27 cellular contexts compared by ENCODE assay signal in the genomic region with DNA sequence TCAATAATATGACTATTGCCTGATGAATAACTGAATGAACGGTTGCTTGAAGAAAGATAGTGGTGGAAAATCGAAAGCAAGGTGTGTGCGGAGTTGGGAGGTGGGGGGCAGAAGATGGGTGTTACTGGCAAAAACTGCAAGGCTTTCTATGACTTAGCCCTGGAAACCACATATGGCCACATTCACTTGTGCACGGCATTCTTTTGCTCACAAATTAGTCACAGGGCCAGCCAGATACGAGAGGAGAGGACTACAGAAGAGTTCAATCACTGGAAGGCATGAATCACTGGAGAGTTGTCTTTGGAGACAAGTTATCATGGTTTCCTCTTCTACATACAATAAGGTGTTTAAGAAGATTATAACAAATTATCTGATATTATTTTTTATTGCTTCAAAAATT.
DNase-seq lines count a peak whose midpoint lies in the region; ATAC-seq, FAIRE-seq and TF ChIP-seq lines count a peak whose summit lies in the region.
"Had no signal": no experiment of that assay in that cellular context is flagged by ENCODE, and none has a peak within 500 bp of the region (broad histone marks: within the 10 kb centered on the region; RNA-seq: fewer than 3 reads in every experiment).

No MANE protein-coding gene starts in this region.

- H3K4me1 Mint-ChIP-seq in MCF 10A (ENCODE audit: insufficient read depth, unreplicated experiment) = peaks cover 6% of the 10 kb centered on the region
- peaks cover 6% of the 10 kb centered on the region for H3K4me1 Mint-ChIP-seq in astrocyte (ENCODE audit: low read depth, unreplicated experiment)
- no peaks in the 10 kb centered on the region for H3K4me1 Mint-ChIP-seq in activated naive CD4-positive, alpha-beta T cell treated with anti-CD3 and anti-CD28 coated beads, Interleukin-2, amount 10 ng/mL, durations not matched to agents 7 days and 5 days
- H3K4me1 Mint-ChIP-seq: activated CD4-positive, alpha-beta T cell treated with anti-CD3 and anti-CD28 coated beads, Interleukin-2, amount 10 ng/mL, durations not matched to agents 7 days and 5 days; activated naive CD8-positive, alpha-beta T cell treated with anti-CD3 and anti-CD28 coated beads, Interleukin-2, amount 50 U/mL, for 24 hours had no signal

- FAIRE-seq in astrocyte (lab: Jason Lieb, UNC) = no peak
- FAIRE-seq: A204.1, GM18507 had no signal

- POLR2A ChIA-PET in MCF 10A (lab: Yijun Ruan, JAX) = no interaction called here

- H3K27me3 ChIP-seq in breast epithelium (no peaks in the 10 kb centered on the region), astrocyte (ENCODE audit: insufficient read depth, low read length) (no peaks in the 10 kb centered on the region)
- H3K27me3 ChIP-seq: BLaER1 treated with 17β-estradiol and CSF1 and Interleukin-3, amounts not matched to agents 10 nM and 100 nM; heart left ventricle; MG63; spleen; upper lobe of right lung had no signal

- CTCF ChIA-PET in MCF 10A (lab: Yijun Ruan, JAX) = interaction anchor here (0.6 to 0.7 kb wide), 2 partner anchors 11 to 722 kb away, joined by 3 read pairs; no protein-coding TSS in a partner anchor
- CTCF ChIA-PET in activated naive CD4-positive, alpha-beta T cell treated with anti-CD3 and anti-CD28 coated beads, Interleukin-2, amount 10 ng/mL, durations not matched to agents 7 days and 5 days (lab: Charles Lee) = no interaction called here

- H3K4me3 ChIP-seq in breast epithelium (no peak overlapping the region), astrocyte (ENCODE audit: insufficient read depth, low read depth, low read length) (no peak overlapping the region), foreskin fibroblast (ENCODE audit: low read depth in 1 of 2, low read length in 2 of 2) (no peak overlapping the region)
- H3K4me3 ChIP-seq: BLaER1 treated with 17β-estradiol and CSF1 and Interleukin-3, amounts not matched to agents 10 nM and 100 nM; heart left ventricle; MG63; spleen; upper lobe of right lung had no signal

- H3K4me1 ChIP-seq in breast epithelium = no peaks in the 10 kb centered on the region
- H3K4me1 ChIP-seq in astrocyte (ENCODE audit: insufficient read depth, low read length) = no peaks in the 10 kb centered on the region
- H3K4me1 ChIP-seq: BLaER1 treated with 17β-estradiol and CSF1 and Interleukin-3, amounts not matched to agents 10 nM and 100 nM; heart left ventricle; spleen; upper lobe of right lung had no signal

- H2AFZ ChIP-seq in astrocyte (ENCODE audit: low read depth, low read length) = no peak overlapping the region

- H3K36me3 Mint-ChIP-seq in MCF 10A (ENCODE audit: insufficient read depth, unreplicated experiment) (no peaks in the 10 kb centered on the region), astrocyte (ENCODE audit: low read depth, unreplicated experiment) (no peaks in the 10 kb centered on the region)
- H3K36me3 Mint-ChIP-seq in activated naive CD4-positive, alpha-beta T cell treated with anti-CD3 and anti-CD28 coated beads, Interleukin-2, amount 10 ng/mL, durations not matched to agents 7 days and 5 days = no peaks in the 10 kb centered on the region

- no peak overlapping the region for H3K4me3 Mint-ChIP-seq in MCF 10A (ENCODE audit: unreplicated experiment)
- no peak overlapping the region for H3K4me3 Mint-ChIP-seq in astrocyte (ENCODE audit: unreplicated experiment)
- no peak overlapping the region for H3K4me3 Mint-ChIP-seq in activated naive CD4-positive, alpha-beta T cell treated with anti-CD3 and anti-CD28 coated beads, Interleukin-2, amount 10 ng/mL, durations not matched to agents 7 days and 5 days
- H3K4me3 Mint-ChIP-seq: activated CD4-positive, alpha-beta T cell treated with anti-CD3 and anti-CD28 coated beads, Interleukin-2, amount 10 ng/mL, durations not matched to agents 7 days and 5 days; activated naive CD8-positive, alpha-beta T cell treated with anti-CD3 and anti-CD28 coated beads, Interleukin-2, amount 50 U/mL, for 24 hours; H9 had no signal

- H3K27me3 Mint-ChIP-seq in MCF 10A (ENCODE audit: insufficient read depth, unreplicated experiment) (no peaks in the 10 kb centered on the region), astrocyte (ENCODE audit: low read depth, unreplicated experiment) (no peaks in the 10 kb centered on the region)
- H3K27me3 Mint-ChIP-seq in activated naive CD4-positive, alpha-beta T cell treated with anti-CD3 and anti-CD28 coated beads, Interleukin-2, amount 10 ng/mL, durations not matched to agents 7 days and 5 days = no peaks in the 10 kb centered on the region
- H3K27me3 Mint-ChIP-seq: activated CD4-positive, alpha-beta T cell treated with anti-CD3 and anti-CD28 coated beads, Interleukin-2, amount 10 ng/mL, durations not matched to agents 7 days and 5 days; activated naive CD8-positive, alpha-beta T cell treated with anti-CD3 and anti-CD28 coated beads, Interleukin-2, amount 50 U/mL, for 24 hours had no signal

- DNase-seq in MCF 10A (ENCODE audit: unreplicated experiment) (peak; percentile 20), breast epithelium (ENCODE audit: low spot score in 2 of 2) (no peak), astrocyte (ENCODE audit: low read depth) (peak; percentile 20), foreskin fibroblast (peak; percentile 22 to 56), GM10266 (ENCODE audit: extremely low spot score) (no peak), MV-4-11 (lab: John Stamatoyannopoulos, UW) (no peak)
- no peak for DNase-seq in activated naive CD4-positive, alpha-beta T cell treated with anti-CD3 and anti-CD28 coated beads, Interleukin-2, amount 10 ng/mL, durations not matched to agents 7 days and 5 days
- DNase-seq: activated CD4-positive, alpha-beta T cell treated with anti-CD3 and anti-CD28 coated beads, Interleukin-2, amount 10 ng/mL, durations not matched to agents 7 days and 5 days; activated naive CD8-positive, alpha-beta T cell treated with anti-CD3 and anti-CD28 coated beads, Interleukin-2, amount 50 U/mL, for 24 hours; Calu3; central memory CD4-positive, alpha-beta T cell; H9; heart left ventricle; left ventricle myocardium superior; MG63; NCI-H146; NCI-H69; spleen; SW 1271; upper lobe of right lung had no signal

- H3K9me3 Mint-ChIP-seq in MCF 10A (ENCODE audit: unreplicated experiment) (no peaks in the 10 kb centered on the region), astrocyte (ENCODE audit: unreplicated experiment) (peaks cover 2% of the 10 kb centered on the region)
- H3K9me3 Mint-ChIP-seq in activated naive CD4-positive, alpha-beta T cell treated with anti-CD3 and anti-CD28 coated beads, Interleukin-2, amount 10 ng/mL, durations not matched to agents 7 days and 5 days = no peaks in the 10 kb centered on the region
- H3K9me3 Mint-ChIP-seq: activated CD4-positive, alpha-beta T cell treated with anti-CD3 and anti-CD28 coated beads, Interleukin-2, amount 10 ng/mL, durations not matched to agents 7 days and 5 days had no signal

- no peak for TF ChIP-seq CTCF in MCF 10A (IDR thresholded peaks at IDR 0.05; ENCODE audit: unreplicated experiment)
- TF ChIP-seq CTCF in breast epithelium (IDR thresholded peaks at IDR 0.05) = no peak
- TF ChIP-seq CTCF in astrocyte (IDR thresholded peaks at IDR 0.05; ENCODE audit: insufficient read depth, low read depth, low read length) = no peak
- TF ChIP-seq CTCF in foreskin fibroblast (IDR thresholded peaks at IDR 0.05; ENCODE audit: low read depth, low read length) = no peak
- no peak for TF ChIP-seq CTCF in GM10266 (IDR thresholded peaks at IDR 0.05; ENCODE audit: control insufficient read depth, insufficient read depth, low read depth, missing control alignments)

- H3K36me3 ChIP-seq in breast epithelium (no peaks in the 10 kb centered on the region), astrocyte (ENCODE audit: insufficient read depth, low read length) (no peaks in the 10 kb centered on the region)
- H3K36me3 ChIP-seq: BLaER1 treated with 17β-estradiol and CSF1 and Interleukin-3, amounts not matched to agents 10 nM and 100 nM; heart left ventricle; MG63; spleen; upper lobe of right lung had no signal

- no peaks in the 10 kb centered on the region for H3K79me2 ChIP-seq in astrocyte (ENCODE audit: insufficient read depth, low read length)

- H3K27ac ChIP-seq in breast epithelium (no peak overlapping the region), astrocyte (ENCODE audit: low read depth, low read length) (no peak overlapping the region)
- H3K27ac ChIP-seq: BLaER1 treated with 17β-estradiol and CSF1 and Interleukin-3, amounts not matched to agents 10 nM and 100 nM; heart left ventricle; spleen; upper lobe of right lung had no signal

- H4K20me1 ChIP-seq in astrocyte (ENCODE audit: insufficient read depth, low read length) = no peaks in the 10 kb centered on the region
- H4K20me1 ChIP-seq: BLaER1 treated with 17β-estradiol and CSF1 and Interleukin-3, amounts not matched to agents 10 nM and 100 nM had no signal

- no peak for TF ChIP-seq POLR2A in breast epithelium (IDR thresholded peaks at IDR 0.05)

- no peak overlapping the region for H3K9ac ChIP-seq in astrocyte (ENCODE audit: low read length)
- H3K9ac ChIP-seq: BLaER1 treated with 17β-estradiol and CSF1 and Interleukin-3, amounts not matched to agents 10 nM and 100 nM had no signal

- H3K9me3 ChIP-seq in breast epithelium = no peaks in the 10 kb centered on the region
- H3K9me3 ChIP-seq in astrocyte (ENCODE audit: insufficient read depth, low read depth, low read length) = no peaks in the 10 kb centered on the region
- H3K9me3 ChIP-seq: MG63, upper lobe of right lung had no signal

- intact Hi-C loops in MCF 10A (cut with micrococcal nuclease) = no loop called here
- intact Hi-C loops in breast epithelium (cut with DNase I; ENCODE audit: low total_unique reads) = no loop called here

- H3K27ac Mint-ChIP-seq in MCF 10A (ENCODE audit: low read depth, unreplicated experiment) (no peak overlapping the region), astrocyte (ENCODE audit: unreplicated experiment) (no peak overlapping the region)
- H3K27ac Mint-ChIP-seq in activated naive CD4-positive, alpha-beta T cell treated with anti-CD3 and anti-CD28 coated beads, Interleukin-2, amount 10 ng/mL, durations not matched to agents 7 days and 5 days = no peak overlapping the region
- H3K27ac Mint-ChIP-seq: activated CD4-positive, alpha-beta T cell treated with anti-CD3 and anti-CD28 coated beads, Interleukin-2, amount 10 ng/mL, durations not matched to agents 7 days and 5 days; activated naive CD8-positive, alpha-beta T cell treated with anti-CD3 and anti-CD28 coated beads, Interleukin-2, amount 50 U/mL, for 24 hours; activated T-helper 2 cell treated with anti-CD3 and anti-CD28 coated beads, Interferon-gamma antibody, Interleukin-2, Interleukin-4, amounts not matched to agents 10 μg/mL and 5 μg/mL and 100 μg/mL, durations not matched to agents 14 hours and 24 hours and 36 hours; H9 had no signal

- BruUV-seq in MCF 10A (replicated peaks; lab: Mats Ljungman, UMichigan) = no TSS peak

- ATAC-seq in HG03378 (IDR thresholded peaks at IDR 0.05; ENCODE audit: unreplicated experiment) = no peak
- ATAC-seq: activated naive CD8-positive, alpha-beta T cell treated with anti-CD3 and anti-CD28 coated beads, Interleukin-2, amount 50 U/mL, for 24 hours; esophagus mucosa; heart left ventricle; left ventricle myocardium superior; Right ventricle myocardium inferior; upper lobe of right lung had no signal

- no peak overlapping the region for H3K4me2 ChIP-seq in astrocyte (ENCODE audit: low read length)
- H3K4me2 ChIP-seq: BLaER1 treated with 17β-estradiol and CSF1 and Interleukin-3, amounts not matched to agents 10 nM and 100 nM had no signal

Comparison
In these comparisons a context has a peak if more than half of its experiments do, and no peak if none do; other contexts are left out.
1. DNase-seq: peak in MCF 10A (single experiment), astrocyte (single experiment) and foreskin fibroblast (2 of 2); none in breast epithelium (0 of 2), activated naive CD4-positive, alpha-beta T cell treated with anti-CD3 and anti-CD28 coated beads, Interleukin-2, amount 10 ng/mL, durations not matched to agents 7 days and 5 days (single experiment), GM10266 (single experiment) and MV-4-11 (single experiment).